In the genomic region with DNA sequence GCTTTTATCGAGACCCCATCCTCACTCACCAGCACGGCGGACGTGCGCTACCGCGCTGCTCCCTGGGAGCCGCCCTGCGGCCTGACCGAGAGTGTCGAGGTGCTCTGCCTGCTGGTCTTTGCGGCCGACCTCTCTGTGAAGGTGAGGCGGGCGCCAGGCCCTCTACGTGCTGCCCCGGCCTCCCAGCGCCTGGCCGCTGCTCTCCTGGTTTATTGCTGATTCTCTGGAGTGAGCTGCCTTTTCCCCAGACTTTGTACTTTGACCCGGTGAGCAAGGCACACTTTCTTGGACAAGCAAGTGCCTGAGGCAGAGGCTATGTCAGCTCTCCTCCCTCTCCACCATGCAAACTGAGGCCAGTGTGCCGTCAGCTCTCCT, we compare ENCODE assay signal across 1 cellular context.
TF ChIP-seq lines count a peak whose summit lies in the region.

No MANE protein-coding gene starts in this region.

TF ChIP-seq in GM12878, 131 proteins besides CTCF, POLR2A, EP300 and RAD21:
- TF ChIP-seq PML (IDR thresholded peaks at IDR 0.05; ENCODE audit: low read length) (no peak), PKNOX1 (IDR thresholded peaks at IDR 0.05) (no peak), HCFC1 (IDR thresholded peaks at IDR 0.05; ENCODE audit: low read length) (no peak)
